19 cellular contexts compared by ENCODE assay signal in the genomic region with DNA sequence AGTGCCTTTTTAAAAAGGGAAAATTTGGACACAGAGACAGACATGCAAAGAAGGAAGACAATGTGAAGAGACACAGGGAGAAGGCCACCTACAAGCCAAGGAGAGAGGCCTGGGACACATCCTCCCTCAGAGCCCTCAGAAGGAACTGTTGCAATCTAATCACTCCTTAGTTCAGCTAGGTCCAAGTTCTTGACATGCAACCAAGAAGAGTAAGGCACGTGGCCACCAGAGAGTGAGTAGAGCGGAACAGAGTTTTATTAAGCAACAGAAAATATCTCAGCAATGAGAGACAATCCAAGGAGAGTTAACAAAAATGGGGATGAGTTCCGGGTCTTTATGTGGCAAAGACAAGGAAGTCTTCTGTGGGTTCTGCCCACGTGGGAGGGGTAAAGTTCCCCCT. TPM values are rescaled to one million over a fixed set of nuclear protein-coding genes. Genes with fewer than 3 reads are reported as not detected.
A peak's percentile ranks its signal among the peaks of the same experiment; 100 is the strongest.
DNase-seq lines count a peak whose midpoint lies in the region; TF ChIP-seq lines count a peak whose summit lies in the region.
"Had no signal": no experiment of that assay in that cellular context is flagged by ENCODE, and none has a peak within 500 bp of the region (broad histone marks: within the 10 kb centered on the region; RNA-seq: fewer than 3 reads in every experiment).

No MANE protein-coding gene starts in this region.

- peaks cover 3% of the 10 kb centered on the region for H3K27me3 Mint-ChIP-seq in activated CD4-positive, alpha-beta memory T cell treated with anti-CD3 and anti-CD28 coated beads for 36 hours
- peaks cover 2% of the 10 kb centered on the region for H3K27me3 Mint-ChIP-seq in activated CD4-positive, alpha-beta memory T cell treated with anti-CD3 and anti-CD28 coated beads, Interleukin-2, amount 10 ng/mL, durations not matched to agents 7 days and 5 days
- H3K27me3 Mint-ChIP-seq in osteocyte (ENCODE audit: unreplicated experiment) = peaks cover 51% of the 10 kb centered on the region

- H3K27me3 ChIP-seq in mesenchymal stem cell (ENCODE audit: control insufficient read depth in 1 of 2, insufficient read depth in 1 of 2, low read length in 2 of 2) = peaks cover 33 to 79% of the 10 kb centered on the region in 2 experiments
- H3K27me3 ChIP-seq: body of pancreas, uterus had no signal

- no peak overlapping the region for H4K8ac ChIP-seq in mesenchymal stem cell (ENCODE audit: low read length)

- H3K36me3 Mint-ChIP-seq in activated CD4-positive, alpha-beta memory T cell treated with anti-CD3 and anti-CD28 coated beads for 36 hours = no peaks in the 10 kb centered on the region
- H3K36me3 Mint-ChIP-seq in activated CD4-positive, alpha-beta memory T cell treated with anti-CD3 and anti-CD28 coated beads, Interleukin-2, amount 10 ng/mL, durations not matched to agents 7 days and 5 days (ENCODE audit: low read depth) = no peaks in the 10 kb centered on the region
- H3K36me3 Mint-ChIP-seq in osteocyte (ENCODE audit: unreplicated experiment) = no peaks in the 10 kb centered on the region
- H3K36me3 Mint-ChIP-seq: activated CD8-positive, alpha-beta memory T cell treated with anti-CD3 and anti-CD28 coated beads, Interleukin-2, amount 10 ng/mL, durations not matched to agents 7 days and 5 days; CD14-positive monocyte had no signal

- H3K27ac Mint-ChIP-seq in activated CD4-positive, alpha-beta memory T cell treated with anti-CD3 and anti-CD28 coated beads for 36 hours = peak overlapping the region; percentile 16
- H3K27ac Mint-ChIP-seq in activated CD4-positive, alpha-beta memory T cell treated with anti-CD3 and anti-CD28 coated beads, Interleukin-2, amount 10 ng/mL, durations not matched to agents 7 days and 5 days = no peak overlapping the region
- no peak overlapping the region for H3K27ac Mint-ChIP-seq in osteocyte (ENCODE audit: unreplicated experiment)
- H3K27ac Mint-ChIP-seq: activated CD8-positive, alpha-beta memory T cell treated with anti-CD3 and anti-CD28 coated beads, Interleukin-2, amount 10 ng/mL, durations not matched to agents 7 days and 5 days had no signal

- H2AFZ ChIP-seq in mesenchymal stem cell (ENCODE audit: low read depth, low read length) = no peak overlapping the region
- H2AFZ ChIP-seq: parathyroid adenoma had no signal

- H3K4me3 Mint-ChIP-seq in activated CD4-positive, alpha-beta memory T cell treated with anti-CD3 and anti-CD28 coated beads for 36 hours = no peak overlapping the region
- H3K4me3 Mint-ChIP-seq in activated CD4-positive, alpha-beta memory T cell treated with anti-CD3 and anti-CD28 coated beads, Interleukin-2, amount 10 ng/mL, durations not matched to agents 7 days and 5 days = no peak overlapping the region
- no peak overlapping the region for H3K4me3 Mint-ChIP-seq in osteocyte (ENCODE audit: unreplicated experiment)
- H3K4me3 Mint-ChIP-seq: activated CD8-positive, alpha-beta memory T cell treated with anti-CD3 and anti-CD28 coated beads, Interleukin-2, amount 10 ng/mL, durations not matched to agents 7 days and 5 days had no signal

- H2BK15ac ChIP-seq in mesenchymal stem cell (ENCODE audit: low read depth, poor library complexity, severe bottlenecking) = no peak overlapping the region

- no peak overlapping the region for H4K91ac ChIP-seq in mesenchymal stem cell (ENCODE audit: low read length)

- intact Hi-C loops in activated CD4-positive, alpha-beta memory T cell treated with anti-CD3 and anti-CD28 coated beads for 36 hours (cut with micrococcal nuclease) = no loop called here

- H3K27ac ChIP-seq in mesenchymal stem cell (ENCODE audit: low read length, poor library complexity, severe bottlenecking) = no peak overlapping the region
- H3K27ac ChIP-seq: parathyroid adenoma, uterus had no signal

- H2BK12ac ChIP-seq in mesenchymal stem cell (ENCODE audit: low read length in 2 of 2) = no peak overlapping the region

- DNase-seq in activated CD4-positive, alpha-beta memory T cell treated with anti-CD3 and anti-CD28 coated beads for 36 hours = no peak
- DNase-seq in activated CD4-positive, alpha-beta memory T cell treated with anti-CD3 and anti-CD28 coated beads, Interleukin-2, amount 10 ng/mL, durations not matched to agents 7 days and 5 days = no peak
- DNase-seq in CD1c-positive myeloid dendritic cell (ENCODE audit: extremely low spot score) (peak; percentile 62), SKM-1 treated with dmso at 0.1 percent for 144 hours (lab: John Stamatoyannopoulos, UW; ENCODE audit: unreplicated experiment) (peak; percentile 77), osteocyte (ENCODE audit: extremely low spot score, unreplicated experiment) (peak; percentile 6), mesenchymal stem cell (no peak), iPS-NIHi7 (ENCODE audit: extremely low spot score) (no peak), putamen (ENCODE audit: low spot score) (no peak)
- DNase-seq: activated CD8-positive, alpha-beta memory T cell treated with anti-CD3 and anti-CD28 coated beads, Interleukin-2, amount 10 ng/mL, durations not matched to agents 7 days and 5 days; body of pancreas; islet precursor cell; mammary epithelial cell; NCI-H2171 treated with DMSO at 0.1 percent for 48 hours; NCI-H748 treated with DMSO at 0.1 percent for 48 hours; T1000; uterus had no signal

- no peaks in the 10 kb centered on the region for H3K9me3 Mint-ChIP-seq in activated CD4-positive, alpha-beta memory T cell treated with anti-CD3 and anti-CD28 coated beads for 36 hours
- no peaks in the 10 kb centered on the region for H3K9me3 Mint-ChIP-seq in activated CD4-positive, alpha-beta memory T cell treated with anti-CD3 and anti-CD28 coated beads, Interleukin-2, amount 10 ng/mL, durations not matched to agents 7 days and 5 days
- no peaks in the 10 kb centered on the region for H3K9me3 Mint-ChIP-seq in osteocyte (ENCODE audit: unreplicated experiment)

- CTCF ChIA-PET in activated CD4-positive, alpha-beta memory T cell treated with anti-CD3 and anti-CD28 coated beads for 36 hours (lab: Charles Lee) = no interaction called here
- CTCF ChIA-PET in activated CD4-positive, alpha-beta memory T cell treated with anti-CD3 and anti-CD28 coated beads, Interleukin-2, amount 10 ng/mL, durations not matched to agents 7 days and 5 days (lab: Charles Lee) = no interaction called here

- no peak overlapping the region for H3K14ac ChIP-seq in mesenchymal stem cell (ENCODE audit: low read length in 2 of 2)

- H2BK5ac ChIP-seq in mesenchymal stem cell (ENCODE audit: low read depth, low read length, poor library complexity, severe bottlenecking) = no peak overlapping the region

- no peaks in the 10 kb centered on the region for H3K79me1 ChIP-seq in mesenchymal stem cell (replicated peaks; ENCODE audit: low read length, poor library complexity, severe bottlenecking)

- H3K23ac ChIP-seq in mesenchymal stem cell (ENCODE audit: low read length in 2 of 2) = no peak overlapping the region

- no peak overlapping the region for H3K9ac ChIP-seq in mesenchymal stem cell (ENCODE audit: low read length)
- H3K9ac ChIP-seq: parathyroid adenoma had no signal

- H3K4me1 Mint-ChIP-seq in activated CD4-positive, alpha-beta memory T cell treated with anti-CD3 and anti-CD28 coated beads for 36 hours (ENCODE audit: low read depth) = peaks cover 14% of the 10 kb centered on the region
- no peaks in the 10 kb centered on the region for H3K4me1 Mint-ChIP-seq in activated CD4-positive, alpha-beta memory T cell treated with anti-CD3 and anti-CD28 coated beads, Interleukin-2, amount 10 ng/mL, durations not matched to agents 7 days and 5 days
- H3K4me1 Mint-ChIP-seq in osteocyte (ENCODE audit: unreplicated experiment) = no peaks in the 10 kb centered on the region

- H2BK120ac ChIP-seq in mesenchymal stem cell (ENCODE audit: low read depth, low read length) = no peak overlapping the region

- H3K9me3 ChIP-seq in mesenchymal stem cell (ENCODE audit: control insufficient read depth, low read length) = no peaks in the 10 kb centered on the region
- H3K9me3 ChIP-seq: body of pancreas, uterus had no signal

- no peaks in the 10 kb centered on the region for H3K36me3 ChIP-seq in mesenchymal stem cell (ENCODE audit: control insufficient read depth in 1 of 2, insufficient read depth in 2 of 2, low read depth in 1 of 2, low read length in 2 of 2)
- H3K36me3 ChIP-seq: uterus had no signal

- H3K18ac ChIP-seq in mesenchymal stem cell (ENCODE audit: low read depth in 1 of 2, low read length in 2 of 2) = no peak overlapping the region

- H3K4me3 ChIP-seq in mesenchymal stem cell (ENCODE audit: insufficient read depth in 1 of 2, low read depth in 1 of 2, low read length in 2 of 2) = no peak overlapping the region
- H3K4me3 ChIP-seq: body of pancreas, uterus had no signal

- no peak overlapping the region for H2AK5ac ChIP-seq in mesenchymal stem cell (ENCODE audit: low read length, severe bottlenecking)

- TF ChIP-seq CTCF in osteocyte (IDR thresholded peaks at IDR 0.05) = no peak

- peaks cover 2% of the 10 kb centered on the region for H3K4me1 ChIP-seq in mesenchymal stem cell (ENCODE audit: control insufficient read depth, insufficient read depth, low read depth, low read length)
- H3K4me1 ChIP-seq: parathyroid adenoma, uterus had no signal

- H3K4me2 ChIP-seq in mesenchymal stem cell (ENCODE audit: low read length, poor library complexity, severe bottlenecking) = no peak overlapping the region

- POLR2A ChIA-PET in activated CD4-positive, alpha-beta memory T cell treated with anti-CD3 and anti-CD28 coated beads for 36 hours (lab: Charles Lee) = no interaction called here
- POLR2A ChIA-PET in activated CD4-positive, alpha-beta memory T cell treated with anti-CD3 and anti-CD28 coated beads, Interleukin-2, amount 10 ng/mL, durations not matched to agents 7 days and 5 days (lab: Charles Lee) = no interaction called here

- H3K4ac ChIP-seq in mesenchymal stem cell (ENCODE audit: low read depth in 1 of 2, low read length in 2 of 2) = no peak overlapping the region

- WGBS in mesenchymal stem cell = 85% methylated on average over 4 of the region's 4 CpGs

RNA-seq across cellular contexts. Expression of gene PROM1, which starts 38.4 kb away (rescaled TPM):
- total RNA-seq in activated CD4-positive, alpha-beta memory T cell treated with anti-CD3 and anti-CD28 coated beads for 36 hours = not detected
- not detected for total RNA-seq in activated CD4-positive, alpha-beta memory T cell treated with anti-CD3 and anti-CD28 coated beads, Interleukin-2, amount 10 ng/mL, durations not matched to agents 7 days and 5 days
- not detected in 2 replicates for total RNA-seq in osteocyte
- polyA plus RNA-seq in mesenchymal stem cell (2013, experiment 1 of 2) = 2.3 TPM
- polyA plus RNA-seq in mesenchymal stem cell (2013, experiment 2 of 2) = 2.2 TPM
- total RNA-seq: activated CD8-positive, alpha-beta memory T cell treated with anti-CD3 and anti-CD28 coated beads, Interleukin-2, amount 10 ng/mL, durations not matched to agents 7 days and 5 days; myocyte had no signal
- polyA plus RNA-seq: CD14-positive monocyte had no signal

Comparison
In these comparisons a context has a peak if more than half of its experiments do, and no peak if none do; other contexts are left out.
1. DNase-seq: peak in CD1c-positive myeloid dendritic cell (single experiment), SKM-1 treated with dmso at 0.1 percent for 144 hours (single experiment) and osteocyte (single experiment); none in activated CD4-positive, alpha-beta memory T cell treated with anti-CD3 and anti-CD28 coated beads for 36 hours (single experiment), activated CD4-positive, alpha-beta memory T cell treated with anti-CD3 and anti-CD28 coated beads, Interleukin-2, amount 10 ng/mL, durations not matched to agents 7 days and 5 days (single experiment), mesenchymal stem cell (single experiment), iPS-NIHi7 (single experiment) and putamen (single experiment).